Comparison of ENCODE assay signal across 21 cellular contexts in the genomic region with DNA sequence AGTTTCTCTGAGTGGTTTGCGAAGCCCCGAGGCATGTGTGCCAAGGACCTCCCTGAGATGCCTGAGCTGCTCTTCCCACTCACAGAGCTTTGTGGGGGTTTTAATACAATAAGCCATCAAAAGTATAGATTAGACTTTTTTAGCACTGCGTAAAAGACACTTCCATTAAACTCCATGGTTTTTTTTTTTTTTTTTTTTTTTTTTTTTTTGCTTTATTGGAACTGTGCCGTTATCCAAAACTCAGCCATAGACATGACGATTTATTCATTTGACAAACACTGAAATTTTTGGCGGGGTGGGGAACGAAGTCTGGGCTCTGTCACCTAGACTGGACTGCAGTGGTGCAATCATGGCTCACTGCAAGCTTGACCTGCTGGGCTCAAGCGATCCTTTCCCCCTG. TPM values are rescaled to one million over a fixed set of nuclear protein-coding genes. Genes with fewer than 3 reads are reported as not detected.
DNase-seq lines count a peak whose midpoint lies in the region; ATAC-seq and TF ChIP-seq lines count a peak whose summit lies in the region.
"Had no signal": no experiment of that assay in that cellular context is flagged by ENCODE, and none has a peak within 500 bp of the region (broad histone marks: within the 10 kb centered on the region; RNA-seq: fewer than 3 reads in every experiment).

No MANE protein-coding gene starts in this region.

- peaks cover 7% of the 10 kb centered on the region for H3K4me1 Mint-ChIP-seq in chondrocyte (ENCODE audit: low read depth)

- no peak overlapping the region for H3K4me3 ChIP-seq in BLaER1
- H3K4me3 ChIP-seq: GM12878, GM23338 had no signal

- H3K4me3 Mint-ChIP-seq in chondrocyte (ENCODE audit: unreplicated experiment) = no peak overlapping the region
- H3K4me3 Mint-ChIP-seq: CD4-positive, CD25-positive, alpha-beta regulatory T cell; CD8-positive, alpha-beta T cell; GM23338; H9; HFFc6 had no signal

- H3K27ac Mint-ChIP-seq in chondrocyte (ENCODE audit: unreplicated experiment) = no peak overlapping the region
- H3K27ac Mint-ChIP-seq: CD4-positive, CD25-positive, alpha-beta regulatory T cell; CD8-positive, alpha-beta T cell; GM23338; H9; HFFc6 had no signal

- no peaks in the 10 kb centered on the region for H3K36me3 Mint-ChIP-seq in chondrocyte (ENCODE audit: low read depth)
- H3K36me3 Mint-ChIP-seq: CD4-positive, CD25-positive, alpha-beta regulatory T cell; CD8-positive, alpha-beta T cell had no signal

- H3K27me3 Mint-ChIP-seq in chondrocyte (ENCODE audit: low read depth) = peaks cover 15% of the 10 kb centered on the region

- H3K9ac ChIP-seq in BLaER1 = no peak overlapping the region

- peak; percentile 4 for DNase-seq in D341Med (ENCODE audit: low spot score)
- peak; percentile 36 for DNase-seq in chondrocyte (ENCODE audit: low spot score)
- DNase-seq in HuH-7 (ENCODE audit: low spot score) = no peak
- DNase-seq: Caco-2; CD4-positive, CD25-positive, alpha-beta regulatory T cell; CD8-positive, alpha-beta T cell; DMS 273 treated with DMSO at 0.1 percent for 48 hours; DMS79; EL; GDM1; H9; HFFc6 had no signal

- no peak overlapping the region for H3K27ac ChIP-seq in BLaER1
- H3K27ac ChIP-seq: C4-2B had no signal

- no peaks in the 10 kb centered on the region for H3K9me3 ChIP-seq in BLaER1
- H3K9me3 ChIP-seq: Caco-2 had no signal

- no peaks in the 10 kb centered on the region for H3K9me3 Mint-ChIP-seq in chondrocyte (ENCODE audit: low read depth)
- H3K9me3 Mint-ChIP-seq: CD4-positive, CD25-positive, alpha-beta regulatory T cell; CD8-positive, alpha-beta T cell; GM23338; H9; HFFc6 had no signal

- peaks cover 37% of the 10 kb centered on the region for H3K4me1 ChIP-seq in BLaER1
- H3K4me1 ChIP-seq: Caco-2 had no signal

- ATAC-seq in HG03432 (IDR thresholded peaks at IDR 0.05; ENCODE audit: unreplicated experiment) (no peak), GM19395 (IDR thresholded peaks at IDR 0.05; ENCODE audit: unreplicated experiment) (no peak)
- ATAC-seq: CD8-positive, alpha-beta T cell; GM12878; GM23338; HCT116 had no signal

- no peak for TF ChIP-seq CTCF in chondrocyte (IDR thresholded peaks at IDR 0.05)

- no peaks in the 10 kb centered on the region for H3K27me3 ChIP-seq in BLaER1

- no peaks in the 10 kb centered on the region for H4K20me1 ChIP-seq in BLaER1

- H3K36me3 ChIP-seq in BLaER1 = no peaks in the 10 kb centered on the region

- 0 out of 2 replicates have a peak overlapping the region, but pooled peaks have one; percentile 12 for H3K4me2 ChIP-seq in BLaER1
- H3K4me2 ChIP-seq: GM23338 had no signal

RNA-seq across cellular contexts. Expression of a gene that starts 18.4 kb away (rescaled TPM):
- not detected in 3 replicates for total RNA-seq in chondrocyte
- total RNA-seq: A673; Caco-2; CD4-positive, CD25-positive, alpha-beta regulatory T cell; GM12878; H4; HFFc6 had no signal

RNA-seq across cellular contexts. Expression of a gene that starts 53.7 kb away (rescaled TPM):
- total RNA-seq in chondrocyte = 17.5 to 29.4 TPM (median 18.3 TPM) in 3 replicates
